Comparison of ENCODE assay signal across 1 cellular context in genomic region chr10:125023862-125024495, GRCh38.
TF ChIP-seq lines count a peak whose summit lies in the region.

No MANE protein-coding gene starts in this region.

TF ChIP-seq in WTC11, 78 proteins besides CTCF, POLR2A, EP300 and RAD21 (continued from another document):
- TF ChIP-seq, protein P1, sequence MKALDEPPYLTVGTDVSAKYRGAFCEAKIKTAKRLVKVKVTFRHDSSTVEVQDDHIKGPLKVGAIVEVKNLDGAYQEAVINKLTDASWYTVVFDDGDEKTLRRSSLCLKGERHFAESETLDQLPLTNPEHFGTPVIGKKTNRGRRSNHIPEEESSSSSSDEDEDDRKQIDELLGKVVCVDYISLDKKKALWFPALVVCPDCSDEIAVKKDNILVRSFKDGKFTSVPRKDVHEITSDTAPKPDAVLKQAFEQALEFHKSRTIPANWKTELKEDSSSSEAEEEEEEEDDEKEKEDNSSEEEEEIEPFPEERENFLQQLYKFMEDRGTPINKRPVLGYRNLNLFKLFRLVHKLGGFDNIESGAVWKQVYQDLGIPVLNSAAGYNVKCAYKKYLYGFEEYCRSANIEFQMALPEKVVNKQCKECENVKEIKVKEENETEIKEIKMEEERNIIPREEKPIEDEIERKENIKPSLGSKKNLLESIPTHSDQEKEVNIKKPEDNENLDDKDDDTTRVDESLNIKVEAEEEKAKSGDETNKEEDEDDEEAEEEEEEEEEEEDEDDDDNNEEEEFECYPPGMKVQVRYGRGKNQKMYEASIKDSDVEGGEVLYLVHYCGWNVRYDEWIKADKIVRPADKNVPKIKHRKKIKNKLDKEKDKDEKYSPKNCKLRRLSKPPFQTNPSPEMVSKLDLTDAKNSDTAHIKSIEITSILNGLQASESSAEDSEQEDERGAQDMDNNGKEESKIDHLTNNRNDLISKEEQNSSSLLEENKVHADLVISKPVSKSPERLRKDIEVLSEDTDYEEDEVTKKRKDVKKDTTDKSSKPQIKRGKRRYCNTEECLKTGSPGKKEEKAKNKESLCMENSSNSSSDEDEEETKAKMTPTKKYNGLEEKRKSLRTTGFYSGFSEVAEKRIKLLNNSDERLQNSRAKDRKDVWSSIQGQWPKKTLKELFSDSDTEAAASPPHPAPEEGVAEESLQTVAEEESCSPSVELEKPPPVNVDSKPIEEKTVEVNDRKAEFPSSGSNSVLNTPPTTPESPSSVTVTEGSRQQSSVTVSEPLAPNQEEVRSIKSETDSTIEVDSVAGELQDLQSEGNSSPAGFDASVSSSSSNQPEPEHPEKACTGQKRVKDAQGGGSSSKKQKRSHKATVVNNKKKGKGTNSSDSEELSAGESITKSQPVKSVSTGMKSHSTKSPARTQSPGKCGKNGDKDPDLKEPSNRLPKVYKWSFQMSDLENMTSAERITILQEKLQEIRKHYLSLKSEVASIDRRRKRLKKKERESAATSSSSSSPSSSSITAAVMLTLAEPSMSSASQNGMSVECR (CRISPR knock-in tag; IDR thresholded peaks at IDR 0.05; ENCODE audit: borderline replicate concordance) = no peak
- TF ChIP-seq, protein P2, sequence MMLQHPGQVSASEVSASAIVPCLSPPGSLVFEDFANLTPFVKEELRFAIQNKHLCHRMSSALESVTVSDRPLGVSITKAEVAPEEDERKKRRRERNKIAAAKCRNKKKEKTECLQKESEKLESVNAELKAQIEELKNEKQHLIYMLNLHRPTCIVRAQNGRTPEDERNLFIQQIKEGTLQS (CRISPR knock-in tag; conservative IDR thresholded peaks at IDR 0.05) = no peak
- TF ChIP-seq TEAD1 (CRISPR knock-in tag; IDR thresholded peaks at IDR 0.05) (no peak), ZNF423 (CRISPR knock-in tag; IDR thresholded peaks at IDR 0.05) (no peak), ZBTB21 (CRISPR knock-in tag; IDR thresholded peaks at IDR 0.05; ENCODE audit: borderline replicate concordance) (no peak), ETV6 (CRISPR knock-in tag; IDR thresholded peaks at IDR 0.05) (no peak), ZNF396 (CRISPR knock-in tag; IDR thresholded peaks at IDR 0.05; ENCODE audit: borderline replicate concordance) (no peak), ZNF317 (CRISPR knock-in tag; IDR thresholded peaks at IDR 0.05; ENCODE audit: borderline replicate concordance, low read depth) (no peak), NR1H2 (CRISPR knock-in tag; IDR thresholded peaks at IDR 0.05) (no peak), NR3C1 (CRISPR knock-in tag; conservative IDR thresholded peaks at IDR 0.05; ENCODE audit: low read depth) (no peak), PRRX2 (CRISPR knock-in tag; IDR thresholded peaks at IDR 0.05) (no peak), NFYB (CRISPR knock-in tag; conservative IDR thresholded peaks at IDR 0.05; ENCODE audit: low read depth) (no peak)
- TF ChIP-seq, protein P3, sequence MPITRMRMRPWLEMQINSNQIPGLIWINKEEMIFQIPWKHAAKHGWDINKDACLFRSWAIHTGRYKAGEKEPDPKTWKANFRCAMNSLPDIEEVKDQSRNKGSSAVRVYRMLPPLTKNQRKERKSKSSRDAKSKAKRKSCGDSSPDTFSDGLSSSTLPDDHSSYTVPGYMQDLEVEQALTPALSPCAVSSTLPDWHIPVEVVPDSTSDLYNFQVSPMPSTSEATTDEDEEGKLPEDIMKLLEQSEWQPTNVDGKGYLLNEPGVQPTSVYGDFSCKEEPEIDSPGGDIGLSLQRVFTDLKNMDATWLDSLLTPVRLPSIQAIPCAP (CRISPR knock-in tag; IDR thresholded peaks at IDR 0.05) = no peak
- TF ChIP-seq, protein P4, sequence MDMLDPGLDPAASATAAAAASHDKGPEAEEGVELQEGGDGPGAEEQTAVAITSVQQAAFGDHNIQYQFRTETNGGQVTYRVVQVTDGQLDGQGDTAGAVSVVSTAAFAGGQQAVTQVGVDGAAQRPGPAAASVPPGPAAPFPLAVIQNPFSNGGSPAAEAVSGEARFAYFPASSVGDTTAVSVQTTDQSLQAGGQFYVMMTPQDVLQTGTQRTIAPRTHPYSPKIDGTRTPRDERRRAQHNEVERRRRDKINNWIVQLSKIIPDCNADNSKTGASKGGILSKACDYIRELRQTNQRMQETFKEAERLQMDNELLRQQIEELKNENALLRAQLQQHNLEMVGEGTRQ (CRISPR knock-in tag; IDR thresholded peaks at IDR 0.05) = no peak
- TF ChIP-seq, protein P5, sequence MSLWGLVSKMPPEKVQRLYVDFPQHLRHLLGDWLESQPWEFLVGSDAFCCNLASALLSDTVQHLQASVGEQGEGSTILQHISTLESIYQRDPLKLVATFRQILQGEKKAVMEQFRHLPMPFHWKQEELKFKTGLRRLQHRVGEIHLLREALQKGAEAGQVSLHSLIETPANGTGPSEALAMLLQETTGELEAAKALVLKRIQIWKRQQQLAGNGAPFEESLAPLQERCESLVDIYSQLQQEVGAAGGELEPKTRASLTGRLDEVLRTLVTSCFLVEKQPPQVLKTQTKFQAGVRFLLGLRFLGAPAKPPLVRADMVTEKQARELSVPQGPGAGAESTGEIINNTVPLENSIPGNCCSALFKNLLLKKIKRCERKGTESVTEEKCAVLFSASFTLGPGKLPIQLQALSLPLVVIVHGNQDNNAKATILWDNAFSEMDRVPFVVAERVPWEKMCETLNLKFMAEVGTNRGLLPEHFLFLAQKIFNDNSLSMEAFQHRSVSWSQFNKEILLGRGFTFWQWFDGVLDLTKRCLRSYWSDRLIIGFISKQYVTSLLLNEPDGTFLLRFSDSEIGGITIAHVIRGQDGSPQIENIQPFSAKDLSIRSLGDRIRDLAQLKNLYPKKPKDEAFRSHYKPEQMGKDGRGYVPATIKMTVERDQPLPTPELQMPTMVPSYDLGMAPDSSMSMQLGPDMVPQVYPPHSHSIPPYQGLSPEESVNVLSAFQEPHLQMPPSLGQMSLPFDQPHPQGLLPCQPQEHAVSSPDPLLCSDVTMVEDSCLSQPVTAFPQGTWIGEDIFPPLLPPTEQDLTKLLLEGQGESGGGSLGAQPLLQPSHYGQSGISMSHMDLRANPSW (CRISPR knock-in tag; conservative IDR thresholded peaks at IDR 0.05; ENCODE audit: low read depth) = no peak
TF ChIP-seq in WTC11: peak in this region for 0.
